Comparison of ENCODE assay signal across 31 cellular contexts in genomic region chr6:116883005-116883404, GRCh38. TPM values are rescaled to one million over a fixed set of nuclear protein-coding genes. Genes with fewer than 3 reads are reported as not detected.
"Had no signal": no experiment of that assay in that cellular context is flagged by ENCODE, and none has a peak within 500 bp of the region (broad histone marks: within the 10 kb centered on the region; RNA-seq: fewer than 3 reads in every experiment).

No MANE protein-coding gene starts in this region.

- H3K4me1 Mint-ChIP-seq: activated naive CD8-positive, alpha-beta T cell treated with anti-CD3 and anti-CD28 coated beads, Interleukin-2, amount 50 U/mL, for 24 hours; stimulated activated naive B cell treated with anti-CD40 and anti-IgM and Interleukin-4, amounts not matched to agents 10 μg/mL and 1 μg/mL and 100 μg/mL, for 72 hours had no signal

- H3K27me3 Mint-ChIP-seq: stimulated activated naive B cell treated with anti-CD40 and anti-IgM and Interleukin-4, amounts not matched to agents 10 μg/mL and 1 μg/mL and 100 μg/mL, for 72 hours had no signal

- H3K9me3 ChIP-seq: body of pancreas, gastrocnemius medialis, mucosa of descending colon, transverse colon, uterus had no signal

- H3K36me3 ChIP-seq: gastrocnemius medialis, transverse colon, uterus had no signal

- H3K4me2 ChIP-seq: smooth muscle cell had no signal

- DNase-seq: activated CD4-positive, alpha-beta T cell treated with anti-CD3 and anti-CD28 coated beads for 1 hour; activated CD4-positive, alpha-beta T cell treated with anti-CD3 and anti-CD28 coated beads, Interleukin-2, amount 50 U/mL, for 1 hour; activated CD8-positive, alpha-beta T cell treated with anti-CD3 and anti-CD28 coated beads, Interleukin-2, amount 10 ng/mL, durations not matched to agents 7 days and 5 days; activated gamma-delta T cell; activated naive CD4-positive, alpha-beta T cell treated with anti-CD3 and anti-CD28 coated beads, Interleukin-2, amount 50 U/mL, for 16 hours; activated naive CD8-positive, alpha-beta T cell treated with anti-CD3 and anti-CD28 coated beads, Interleukin-2, amount 50 U/mL, for 24 hours; body of pancreas; gastrocnemius medialis; head of caudate nucleus; hypothalamus; left cardiac atrium; mesenchymal stem cell; mucosa of descending colon; occipital lobe; posterior cingulate gyrus; stimulated activated CD4-positive, alpha-beta T cell treated with anti-CD3 and anti-CD28 coated beads, Interleukin-15, amount 100 ng/mL, for 24 hours; stimulated activated CD8-positive, alpha-beta memory T cell treated with anti-CD3 and anti-CD28 coated beads, Interleukin-4, amount 100 ng/mL, for 48 hours; stimulated activated naive B cell treated with anti-CD40 and anti-IgM and Interleukin-4, amounts not matched to agents 10 μg/mL and 1 μg/mL and 100 μg/mL, for 72 hours; transverse colon; uterus had no signal

- H3K4me1 ChIP-seq: body of pancreas, gastrocnemius medialis, transverse colon, uterus had no signal

- H3K9me3 Mint-ChIP-seq: activated naive CD8-positive, alpha-beta T cell treated with anti-CD3 and anti-CD28 coated beads, Interleukin-2, amount 50 U/mL, for 24 hours; activated T-helper 1 cell treated with anti-CD3 and anti-CD28 coated beads, Interleukin-12 subunit alpha, Interleukin-12 subunit beta, Interleukin-2, Interleukin-4 antibody, amounts not matched to agents 30 ng/mL and 10 ng/mL and 1 ng/mL, durations not matched to agents 14 hours and 24 hours and 36 hours; stimulated activated naive B cell treated with anti-CD40 and anti-IgM and Interleukin-4, amounts not matched to agents 10 μg/mL and 1 μg/mL and 100 μg/mL, for 72 hours; T-helper 2 cell treated with Interferon-gamma antibody and Interleukin-4, amounts not matched to agents 5 μg/mL and 100 μg/mL, for 36 hours had no signal

- H3K4me3 ChIP-seq: body of pancreas, gastrocnemius medialis, mucosa of descending colon, smooth muscle cell, transverse colon, uterus had no signal

- H3K27ac ChIP-seq: body of pancreas, gastrocnemius medialis, transverse colon, uterus had no signal

- H3K36me3 Mint-ChIP-seq: stimulated activated naive B cell treated with anti-CD40 and anti-IgM and Interleukin-4, amounts not matched to agents 10 μg/mL and 1 μg/mL and 100 μg/mL, for 72 hours had no signal

- H3K4me3 Mint-ChIP-seq: activated CD8-positive, alpha-beta T cell treated with anti-CD3 and anti-CD28 coated beads, Interleukin-2, amount 10 ng/mL, durations not matched to agents 7 days and 5 days; activated naive CD8-positive, alpha-beta T cell treated with anti-CD3 and anti-CD28 coated beads, Interleukin-2, amount 50 U/mL, for 24 hours; activated T-helper 1 cell treated with anti-CD3 and anti-CD28 coated beads, Interleukin-12 subunit alpha, Interleukin-12 subunit beta, Interleukin-2, Interleukin-4 antibody, amounts not matched to agents 30 ng/mL and 10 ng/mL and 1 ng/mL, durations not matched to agents 14 hours and 24 hours and 36 hours; stimulated activated naive B cell treated with anti-CD40 and anti-IgM and Interleukin-4, amounts not matched to agents 10 μg/mL and 1 μg/mL and 100 μg/mL, for 72 hours; T-helper 2 cell treated with Interferon-gamma antibody and Interleukin-4, amounts not matched to agents 5 μg/mL and 100 μg/mL, for 36 hours had no signal

- H3K27ac Mint-ChIP-seq: activated CD8-positive, alpha-beta T cell treated with anti-CD3 and anti-CD28 coated beads, Interleukin-2, amount 10 ng/mL, durations not matched to agents 7 days and 5 days; activated naive CD8-positive, alpha-beta T cell treated with anti-CD3 and anti-CD28 coated beads, Interleukin-2, amount 50 U/mL, for 24 hours; activated T-helper 1 cell treated with anti-CD3 and anti-CD28 coated beads, Interleukin-12 subunit alpha, Interleukin-12 subunit beta, Interleukin-2, Interleukin-4 antibody, amounts not matched to agents 30 ng/mL and 10 ng/mL and 1 ng/mL, durations not matched to agents 14 hours and 24 hours and 36 hours; stimulated activated naive B cell treated with anti-CD40 and anti-IgM and Interleukin-4, amounts not matched to agents 10 μg/mL and 1 μg/mL and 100 μg/mL, for 72 hours; T-helper 2 cell treated with Interferon-gamma antibody and Interleukin-4, amounts not matched to agents 5 μg/mL and 100 μg/mL, for 36 hours had no signal

- ATAC-seq: activated CD8-positive, alpha-beta T cell treated with anti-CD3 and anti-CD28 coated beads, Interleukin-2, amount 10 ng/mL, durations not matched to agents 7 days and 5 days; activated naive CD8-positive, alpha-beta T cell treated with anti-CD3 and anti-CD28 coated beads, Interleukin-2, amount 50 U/mL, for 24 hours; body of pancreas; gastrocnemius medialis; mucosa of descending colon; sciatic nerve; stimulated activated naive B cell treated with anti-CD40 and anti-IgM and Interleukin-4, amounts not matched to agents 10 μg/mL and 1 μg/mL and 100 μg/mL, for 72 hours had no signal

RNA-seq across cellular contexts. Expression of gene RFX6, which starts 6.0 kb away (rescaled TPM):
- total RNA-seq: activated CD8-positive, alpha-beta T cell treated with anti-CD3 and anti-CD28 coated beads, Interleukin-2, amount 10 ng/mL, durations not matched to agents 7 days and 5 days; activated T-helper 1 cell treated with anti-CD3 and anti-CD28 coated beads, Interleukin-12 subunit alpha, Interleukin-12 subunit beta, Interleukin-2, Interleukin-4 antibody, amounts not matched to agents 30 ng/mL and 10 ng/mL and 1 ng/mL, durations not matched to agents 14 hours and 24 hours and 36 hours; cardiac septum; chondrocyte; epithelial cell of proximal tubule; gastrocnemius medialis; left cardiac atrium; lower leg skin; occipital lobe; renal cortical epithelial cell; sciatic nerve; smooth muscle cell; temporal lobe; uterus had no signal
- polyA plus RNA-seq: neural cell, smooth muscle cell had no signal

RNA-seq across cellular contexts. Expression of gene GPRC6A, which starts 54.1 kb away (rescaled TPM):
- total RNA-seq: activated CD8-positive, alpha-beta T cell treated with anti-CD3 and anti-CD28 coated beads, Interleukin-2, amount 10 ng/mL, durations not matched to agents 7 days and 5 days; activated T-helper 1 cell treated with anti-CD3 and anti-CD28 coated beads, Interleukin-12 subunit alpha, Interleukin-12 subunit beta, Interleukin-2, Interleukin-4 antibody, amounts not matched to agents 30 ng/mL and 10 ng/mL and 1 ng/mL, durations not matched to agents 14 hours and 24 hours and 36 hours; body of pancreas; cardiac septum; chondrocyte; epithelial cell of proximal tubule; gastrocnemius medialis; left cardiac atrium; lower leg skin; occipital lobe; renal cortical epithelial cell; sciatic nerve; smooth muscle cell; temporal lobe; transverse colon had no signal
- polyA plus RNA-seq: neural cell, smooth muscle cell had no signal
